In the genomic region with DNA sequence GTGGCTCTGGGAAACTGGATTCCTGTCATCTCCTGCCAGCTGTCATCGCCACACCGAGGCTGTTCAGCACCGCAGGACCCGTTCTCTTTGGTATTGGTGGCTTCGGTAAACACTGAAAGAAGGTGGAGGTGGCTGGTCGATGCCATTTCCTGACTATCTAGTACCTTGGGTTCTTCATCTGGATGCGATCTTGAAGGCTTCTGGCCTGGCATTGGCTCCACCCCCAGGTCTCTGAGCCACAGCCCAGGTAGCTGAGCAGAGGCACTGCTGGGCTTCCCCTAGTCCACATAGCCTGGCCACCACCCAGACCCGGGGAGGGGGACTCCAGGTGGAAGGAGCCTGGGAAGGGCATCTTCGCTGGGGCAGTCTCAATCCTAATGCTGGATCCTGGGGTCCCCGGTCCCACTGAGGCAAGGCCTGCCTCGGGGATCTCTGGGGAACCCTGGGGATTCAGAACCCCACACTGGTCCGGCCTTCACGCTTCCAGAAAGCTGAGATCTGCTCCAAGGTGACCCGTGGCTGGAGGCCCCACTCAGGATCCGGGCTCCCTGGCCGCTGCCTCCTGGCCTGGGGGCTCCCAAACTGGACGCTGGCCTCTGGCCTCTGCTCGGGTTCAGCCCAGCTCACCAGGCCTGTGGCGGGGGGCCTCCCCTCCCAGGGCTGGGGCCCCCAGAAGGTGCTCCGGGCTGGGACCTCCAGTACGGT, we compare ENCODE assay signal across 10 cellular contexts. TPM values are rescaled to one million over a fixed set of nuclear protein-coding genes. Genes with fewer than 3 reads are reported as not detected.
DNase-seq lines count a peak whose midpoint lies in the region; ATAC-seq, FAIRE-seq and TF ChIP-seq lines count a peak whose summit lies in the region.
"Had no signal": no experiment of that assay in that cellular context is flagged by ENCODE, and none has a peak within 500 bp of the region (broad histone marks: within the 10 kb centered on the region; RNA-seq: fewer than 3 reads in every experiment).

No MANE protein-coding gene starts in this region.

- no peaks in the 10 kb centered on the region for H4K20me1 ChIP-seq in Loucy (ENCODE audit: insufficient read depth, low read length, poor library complexity, severe bottlenecking)
- H4K20me1 ChIP-seq in H1 (replicated peaks in 1 of 2; ENCODE audit: control insufficient read depth in 1 of 2, insufficient read depth in 2 of 2, low read length in 2 of 2), result peaks cover 12 to 18% of the 10 kb centered on the region in 2 experiments

- no peak overlapping the region for H2BK120ac ChIP-seq in H1 (replicated peaks; ENCODE audit: low read depth, low read length)

- H3K56ac ChIP-seq in H1 (replicated peaks; ENCODE audit: insufficient read length, low read depth, low read length), result no peak overlapping the region

- DNase-seq in activated T-cell treated with anti-CD3 and anti-CD28 coated beads for 4 hours (peak; percentile 27), H1 (ENCODE audit: low read depth in 1 of 2, low spot score in 2 of 2) (peak in 1 of 2 experiments; percentile 66), NCI-H2227 treated with DMSO at 0.1 percent for 48 hours (lab: John Stamatoyannopoulos, UW) (no peak)
- peak; percentile 23 for DNase-seq in stimulated activated naive CD4-positive, alpha-beta T cell treated with Interleukin-2 at 50 U/mL for 16 hours (lab: John Stamatoyannopoulos, UW)

- H3K18ac ChIP-seq in H1 (ENCODE audit: extremely low read depth, low read length), result no peak overlapping the region

- H3K4me1 ChIP-seq in Loucy (ENCODE audit: insufficient read depth, low read length, poor library complexity, severe bottlenecking), result peaks cover 58% of the 10 kb centered on the region
- H3K4me1 ChIP-seq in H1 (replicated peaks in 1 of 4; ENCODE audit: control insufficient read depth in 3 of 4, insufficient read depth in 4 of 4, low read length in 3 of 4), result peaks cover 0 to 4% (median 2%) of the 10 kb centered on the region in 4 experiments; a peak in 4 of 7 replicates
- H3K4me1 ChIP-seq: parathyroid adenoma had no signal

- H3K27ac ChIP-seq in H1 (ENCODE audit: low read depth, low read length), result no peak overlapping the region
- H3K27ac ChIP-seq: parathyroid adenoma had no signal

- no peak overlapping the region for H2BK12ac ChIP-seq in H1 (ENCODE audit: low read depth, low read length)

- H2BK5ac ChIP-seq in H1 (ENCODE audit: low read depth, low read length), result no peak overlapping the region

- H3K9ac ChIP-seq in Loucy (ENCODE audit: low read depth, low read length, poor library complexity, severe bottlenecking) (peak overlapping the region; percentile 87), H1 (replicated peaks in 1 of 4; ENCODE audit: extremely low read depth in 1 of 4, low read depth in 3 of 4, low read length in 3 of 4) (no peak overlapping the region; a peak in 1 of 7 replicates)
- H3K9ac ChIP-seq: parathyroid adenoma had no signal

- H3K9me3 ChIP-seq in Loucy (ENCODE audit: insufficient read depth, low read depth, low read length) (no peaks in the 10 kb centered on the region), H1 (ENCODE audit: insufficient read depth in 2 of 2, low read depth in 1 of 2, low read length in 1 of 2) (peaks cover 8 to 9% of the 10 kb centered on the region in 2 experiments; a peak in 2 of 4 replicates)

- H3K9me2 ChIP-seq in Loucy (replicated peaks; ENCODE audit: low read depth, low read length), result no peaks in the 10 kb centered on the region

- H3K27me3 ChIP-seq in Loucy (ENCODE audit: insufficient read depth, low read length, poor library complexity, severe bottlenecking) (no peaks in the 10 kb centered on the region), H1 (replicated peaks in 1 of 4; ENCODE audit: control insufficient read depth in 3 of 4, extremely low read depth in 1 of 4, insufficient read depth in 3 of 4, low read length in 3 of 4) (no peaks in the 10 kb centered on the region)

- no peak overlapping the region for H3K14ac ChIP-seq in H1 (ENCODE audit: insufficient read length)

- CTCF ChIA-PET in H1 (lab: Charles Lee; ENCODE audit: partially characterized antibody), result interaction anchor here (1.2 to 1.7 kb wide), 4 partner anchors 23 to 52 kb away, joined by 3 to 5 read pairs (median 3); no protein-coding TSS in a partner anchor

- H3F3A ChIP-seq in Loucy (ENCODE audit: low read depth), result no peaks in the 10 kb centered on the region; the same call in 1 of the 2 replicates

- ATAC-seq in HG02973 (IDR thresholded peaks at IDR 0.05; ENCODE audit: unreplicated experiment), result no peak
- no peak for ATAC-seq in HG02588 (IDR thresholded peaks at IDR 0.05; ENCODE audit: unreplicated experiment)
- no peak for ATAC-seq in HG03432 (IDR thresholded peaks at IDR 0.05; ENCODE audit: unreplicated experiment)
- ATAC-seq: Panc1 had no signal

- H3K4me3 ChIP-seq in Loucy (ENCODE audit: low read length, poor library complexity, severe bottlenecking), result peak overlapping the region; percentile 82
- H3K4me3 ChIP-seq in H1 (ENCODE audit: extremely low read depth in 1 of 4, insufficient read depth in 2 of 4, low read depth in 3 of 4, low read length in 4 of 4), result no peak overlapping the region

- peaks cover 3% of the 10 kb centered on the region; the same call in 1 of the 2 replicates for H3K23me2 ChIP-seq in H1 (ENCODE audit: low read depth, low read length)

- no peak overlapping the region for H2BK20ac ChIP-seq in H1 (ENCODE audit: low read length)

- 88% methylated on average over 21 of the region's 21 CpGs; no CpG with 5 or more reads in 1 of the 2 experiments for WGBS in H1 (ENCODE audit: extremely low coverage in 1 of 2, insufficient coverage in 1 of 2, insufficient read length in 1 of 2, insufficient replicate concordance in 2 of 2, low coverage in 1 of 2, low lambda C conversion rate in 2 of 2, missing lambda C conversion rate in 1 of 2), 2 experiments

- H2AFZ ChIP-seq in Loucy (ENCODE audit: low read length) (no peak overlapping the region), H1 (ENCODE audit: low read length) (no peak overlapping the region)
- H2AFZ ChIP-seq: parathyroid adenoma had no signal

- FAIRE-seq in H1 (lab: Jason Lieb, UNC), result no peak

- H2AK5ac ChIP-seq in H1 (ENCODE audit: low read depth, low read length), result no peak overlapping the region

- peaks cover 35% of the 10 kb centered on the region for H3K79me2 ChIP-seq in Loucy (ENCODE audit: insufficient read depth, low read length)
- no peaks in the 10 kb centered on the region for H3K79me2 ChIP-seq in H1 (ENCODE audit: control insufficient read depth in 1 of 2, insufficient read depth in 2 of 2, low read length in 2 of 2)
- H3K79me2 ChIP-seq: parathyroid adenoma had no signal

- TF ChIP-seq RAD21 in H1 (IDR thresholded peaks at IDR 0.05 in 1 of 2, conservative IDR thresholded peaks at IDR 0.05 in 1 of 2; ENCODE audit: low read depth in 2 of 2, low read length in 2 of 2), result no peak

- H3K23ac ChIP-seq in H1 (ENCODE audit: insufficient read length), result no peak overlapping the region

- H4K91ac ChIP-seq in H1 (replicated peaks; ENCODE audit: insufficient read length, low read length), result no peak overlapping the region

- TF ChIP-seq POLR2A in H1 (IDR thresholded peaks at IDR 0.05; ENCODE audit: control extremely low read depth in 1 of 2, low read depth in 2 of 2, low read length in 2 of 2), result no peak

- POLR2A ChIA-PET in H1 (lab: Charles Lee; ENCODE audit: partially characterized antibody), result interaction anchor here (0.8 to 4.0 kb wide), 16 partner anchors 10 to 61 kb away, joined by 3 to 25 read pairs (median 6); partner anchors contain the start of genes KIF22 and ZG16

- H4K5ac ChIP-seq in H1 (ENCODE audit: insufficient read length, low read depth, low read length), result no peak overlapping the region

- H3K79me1 ChIP-seq in H1 (ENCODE audit: low read depth, low read length), result 0 out of 2 replicates have a peak, but pooled peaks cover 2% of the 10 kb centered on the region

- H3K4me2 ChIP-seq in Loucy (ENCODE audit: low read depth, low read length, poor library complexity, severe bottlenecking) (peak overlapping the region; percentile 91), H1 (ENCODE audit: insufficient read depth in 1 of 2, low read depth in 2 of 2, low read length in 2 of 2) (no peak overlapping the region)

- TF ChIP-seq CTCF in Loucy (conservative IDR thresholded peaks at IDR 0.05; ENCODE audit: low read length) (no peak), H1 (IDR thresholded peaks at IDR 0.05; ENCODE audit: control extremely low read depth in 1 of 3, insufficient read depth in 1 of 3, low read depth in 1 of 3, low read length in 3 of 3) (no peak)

- no peak for TF ChIP-seq EP300 in H1 (IDR thresholded peaks at IDR 0.05; ENCODE audit: borderline replicate concordance in 1 of 2, low read depth in 2 of 2, low read length in 2 of 2)

- no peak overlapping the region for H4K8ac ChIP-seq in H1 (ENCODE audit: extremely low read depth, insufficient read depth, low read length)

- no peak overlapping the region for H2BK15ac ChIP-seq in H1 (ENCODE audit: low read length)

- H3K4ac ChIP-seq in H1 (replicated peaks; ENCODE audit: insufficient read length, low read depth, low read length), result no peak overlapping the region

- H3K36me3 ChIP-seq in Loucy (ENCODE audit: insufficient read depth, low read length) (no peaks in the 10 kb centered on the region), H1 (ENCODE audit: control insufficient read depth in 2 of 4, insufficient read depth in 4 of 4, low read length in 3 of 4) (peaks cover 0 to 8% (median 0%) of the 10 kb centered on the region in 4 experiments; a peak in 2 of 8 replicates)

RNA-seq across cellular contexts. Expression of gene C16orf54, which starts 1.8 kb away (rescaled TPM):
- not detected in 2 replicates for total RNA-seq in H1 (2021; fragmentation: NEBNext Ultra II Directional; extraction: Animal tissue kit (Norgen Biotek cat#: 25700))
- polyA plus RNA-seq in H1 (2011; rRNA removed), result not detected in 2 replicates
- polyA plus RNA-seq in H1 (2011; cell fraction: cytosol; rRNA removed), result not detected
- not detected for polyA plus RNA-seq in H1 (2011; cell fraction: nucleus; rRNA removed)
- 4.4 to 8.4 TPM (median 5.1 TPM) in 4 replicates for polyA plus RNA-seq in H1 (2012, experiment 1 of 2)
- polyA plus RNA-seq in H1 (2012, experiment 2 of 2), result 2.9 TPM
- polyA plus RNA-seq in H1 (2013, experiment 1 of 2), result not detected
- not detected for polyA plus RNA-seq in H1 (2013, experiment 2 of 2)
- polyA minus RNA-seq in H1 (2011; rRNA and poly(A)+ RNA removed), result not detected in 2 replicates
- not detected for polyA minus RNA-seq in H1 (2011; cell fraction: cytosol; rRNA and poly(A)+ RNA removed)
- not detected for polyA minus RNA-seq in H1 (2011; cell fraction: nucleus; rRNA and poly(A)+ RNA removed)

RNA-seq across cellular contexts. Expression of gene ZG16, which starts 34.1 kb away (rescaled TPM):
- total RNA-seq in H1 (2021; fragmentation: NEBNext Ultra II Directional; extraction: Animal tissue kit (Norgen Biotek cat#: 25700)), result not detected in 2 replicates
- not detected in 2 replicates for polyA plus RNA-seq in H1 (2011; rRNA removed)
- not detected for polyA plus RNA-seq in H1 (2011; cell fraction: cytosol; rRNA removed)
- polyA plus RNA-seq in H1 (2011; cell fraction: nucleus; rRNA removed), result not detected
- not detected in 4 replicates for polyA plus RNA-seq in H1 (2012, experiment 1 of 2)
- not detected for polyA plus RNA-seq in H1 (2012, experiment 2 of 2)
- not detected for polyA plus RNA-seq in H1 (2013, experiment 1 of 2)
- polyA plus RNA-seq in H1 (2013, experiment 2 of 2), result not detected
- 0.09 TPM in 1 of 2 replicates, not detected in the other for polyA minus RNA-seq in H1 (2011; rRNA and poly(A)+ RNA removed)
- polyA minus RNA-seq in H1 (2011; cell fraction: cytosol; rRNA and poly(A)+ RNA removed), result not detected
- polyA minus RNA-seq in H1 (2011; cell fraction: nucleus; rRNA and poly(A)+ RNA removed), result not detected

RNA-seq across cellular contexts. Expression of gene KIF22, which starts 46.6 kb away (rescaled TPM):
- 142 and 145 TPM in 2 replicates for total RNA-seq in H1 (2021; fragmentation: NEBNext Ultra II Directional; extraction: Animal tissue kit (Norgen Biotek cat#: 25700))
- polyA plus RNA-seq in H1 (2011; rRNA removed), result 139 and 161 TPM in 2 replicates
- polyA plus RNA-seq in H1 (2011; cell fraction: cytosol; rRNA removed), result 178 TPM
- polyA plus RNA-seq in H1 (2011; cell fraction: nucleus; rRNA removed), result 343 TPM
- 136 to 146 TPM (median 138 TPM) in 4 replicates for polyA plus RNA-seq in H1 (2012, experiment 1 of 2)
- 121 TPM for polyA plus RNA-seq in H1 (2012, experiment 2 of 2)
- polyA plus RNA-seq in H1 (2013, experiment 1 of 2), result 91.3 TPM
- 83.2 TPM for polyA plus RNA-seq in H1 (2013, experiment 2 of 2)
- polyA minus RNA-seq in H1 (2011; rRNA and poly(A)+ RNA removed), result 234 and 269 TPM in 2 replicates
- polyA minus RNA-seq in H1 (2011; cell fraction: cytosol; rRNA and poly(A)+ RNA removed), result 97.8 TPM
- 174 TPM for polyA minus RNA-seq in H1 (2011; cell fraction: nucleus; rRNA and poly(A)+ RNA removed)
